1 cellular context compared by ENCODE assay signal in the genomic region with DNA sequence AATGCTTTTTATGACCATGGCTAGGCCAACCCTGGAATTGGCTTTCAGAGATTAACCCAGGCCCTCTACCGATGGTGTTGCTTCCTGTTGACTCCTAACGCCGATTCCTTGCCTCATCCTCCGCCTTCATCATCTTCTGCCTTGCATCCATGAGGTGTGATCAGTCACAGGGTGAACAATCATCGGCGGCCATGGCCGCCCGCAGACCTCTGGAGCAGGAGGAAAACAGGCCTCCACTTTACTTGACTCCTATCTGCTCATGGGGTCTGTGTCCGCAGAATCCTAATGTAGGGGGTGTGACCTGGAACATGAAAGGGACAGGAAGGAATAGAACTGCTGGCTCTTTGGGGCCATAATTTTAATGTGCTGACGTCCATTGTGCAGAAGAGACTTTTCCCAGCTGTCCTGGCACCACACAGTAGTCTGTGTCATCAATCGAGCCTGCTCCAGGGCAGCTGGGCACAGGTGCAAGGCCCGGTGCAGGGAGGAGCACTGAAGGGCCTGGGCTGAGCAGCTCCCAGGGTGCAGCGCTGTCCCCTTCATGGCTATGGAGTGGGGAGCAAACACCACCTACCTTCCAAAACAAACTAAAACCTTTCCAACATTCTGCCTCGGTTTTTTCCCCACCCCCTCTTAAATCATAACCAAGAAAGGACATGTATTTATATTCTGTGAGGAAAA.
TF ChIP-seq lines count a peak whose summit lies in the region.

No MANE protein-coding gene starts in this region.

TF ChIP-seq in WTC11, 78 proteins besides CTCF, POLR2A, EP300 and RAD21 (continued from another document):
- TF ChIP-seq, protein P1, sequence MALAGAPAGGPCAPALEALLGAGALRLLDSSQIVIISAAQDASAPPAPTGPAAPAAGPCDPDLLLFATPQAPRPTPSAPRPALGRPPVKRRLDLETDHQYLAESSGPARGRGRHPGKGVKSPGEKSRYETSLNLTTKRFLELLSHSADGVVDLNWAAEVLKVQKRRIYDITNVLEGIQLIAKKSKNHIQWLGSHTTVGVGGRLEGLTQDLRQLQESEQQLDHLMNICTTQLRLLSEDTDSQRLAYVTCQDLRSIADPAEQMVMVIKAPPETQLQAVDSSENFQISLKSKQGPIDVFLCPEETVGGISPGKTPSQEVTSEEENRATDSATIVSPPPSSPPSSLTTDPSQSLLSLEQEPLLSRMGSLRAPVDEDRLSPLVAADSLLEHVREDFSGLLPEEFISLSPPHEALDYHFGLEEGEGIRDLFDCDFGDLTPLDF (CRISPR knock-in tag; IDR thresholded peaks at IDR 0.05), result no peak
- TF ChIP-seq, protein P2, sequence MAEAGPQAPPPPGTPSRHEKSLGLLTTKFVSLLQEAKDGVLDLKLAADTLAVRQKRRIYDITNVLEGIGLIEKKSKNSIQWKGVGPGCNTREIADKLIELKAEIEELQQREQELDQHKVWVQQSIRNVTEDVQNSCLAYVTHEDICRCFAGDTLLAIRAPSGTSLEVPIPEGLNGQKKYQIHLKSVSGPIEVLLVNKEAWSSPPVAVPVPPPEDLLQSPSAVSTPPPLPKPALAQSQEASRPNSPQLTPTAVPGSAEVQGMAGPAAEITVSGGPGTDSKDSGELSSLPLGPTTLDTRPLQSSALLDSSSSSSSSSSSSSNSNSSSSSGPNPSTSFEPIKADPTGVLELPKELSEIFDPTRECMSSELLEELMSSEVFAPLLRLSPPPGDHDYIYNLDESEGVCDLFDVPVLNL (CRISPR knock-in tag; IDR thresholded peaks at IDR 0.05; ENCODE audit: borderline replicate concordance, low read depth), result no peak
- TF ChIP-seq, protein P3, sequence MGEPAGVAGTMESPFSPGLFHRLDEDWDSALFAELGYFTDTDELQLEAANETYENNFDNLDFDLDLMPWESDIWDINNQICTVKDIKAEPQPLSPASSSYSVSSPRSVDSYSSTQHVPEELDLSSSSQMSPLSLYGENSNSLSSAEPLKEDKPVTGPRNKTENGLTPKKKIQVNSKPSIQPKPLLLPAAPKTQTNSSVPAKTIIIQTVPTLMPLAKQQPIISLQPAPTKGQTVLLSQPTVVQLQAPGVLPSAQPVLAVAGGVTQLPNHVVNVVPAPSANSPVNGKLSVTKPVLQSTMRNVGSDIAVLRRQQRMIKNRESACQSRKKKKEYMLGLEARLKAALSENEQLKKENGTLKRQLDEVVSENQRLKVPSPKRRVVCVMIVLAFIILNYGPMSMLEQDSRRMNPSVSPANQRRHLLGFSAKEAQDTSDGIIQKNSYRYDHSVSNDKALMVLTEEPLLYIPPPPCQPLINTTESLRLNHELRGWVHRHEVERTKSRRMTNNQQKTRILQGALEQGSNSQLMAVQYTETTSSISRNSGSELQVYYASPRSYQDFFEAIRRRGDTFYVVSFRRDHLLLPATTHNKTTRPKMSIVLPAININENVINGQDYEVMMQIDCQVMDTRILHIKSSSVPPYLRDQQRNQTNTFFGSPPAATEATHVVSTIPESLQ (CRISPR knock-in tag; IDR thresholded peaks at IDR 0.05), result no peak
- TF ChIP-seq JUN (CRISPR knock-in tag; IDR thresholded peaks at IDR 0.05) (no peak), OVOL2 (CRISPR knock-in tag; IDR thresholded peaks at IDR 0.05; ENCODE audit: borderline replicate concordance) (no peak), KAT7 (CRISPR knock-in tag; IDR thresholded peaks at IDR 0.05; ENCODE audit: borderline replicate concordance) (no peak), NFYB (CRISPR knock-in tag; conservative IDR thresholded peaks at IDR 0.05; ENCODE audit: low read depth) (no peak), HMGA2 (CRISPR knock-in tag; IDR thresholded peaks at IDR 0.05) (no peak), PRRX2 (CRISPR knock-in tag; IDR thresholded peaks at IDR 0.05) (no peak), JAZF1 (CRISPR knock-in tag; IDR thresholded peaks at IDR 0.05) (no peak)
- TF ChIP-seq, protein P4, sequence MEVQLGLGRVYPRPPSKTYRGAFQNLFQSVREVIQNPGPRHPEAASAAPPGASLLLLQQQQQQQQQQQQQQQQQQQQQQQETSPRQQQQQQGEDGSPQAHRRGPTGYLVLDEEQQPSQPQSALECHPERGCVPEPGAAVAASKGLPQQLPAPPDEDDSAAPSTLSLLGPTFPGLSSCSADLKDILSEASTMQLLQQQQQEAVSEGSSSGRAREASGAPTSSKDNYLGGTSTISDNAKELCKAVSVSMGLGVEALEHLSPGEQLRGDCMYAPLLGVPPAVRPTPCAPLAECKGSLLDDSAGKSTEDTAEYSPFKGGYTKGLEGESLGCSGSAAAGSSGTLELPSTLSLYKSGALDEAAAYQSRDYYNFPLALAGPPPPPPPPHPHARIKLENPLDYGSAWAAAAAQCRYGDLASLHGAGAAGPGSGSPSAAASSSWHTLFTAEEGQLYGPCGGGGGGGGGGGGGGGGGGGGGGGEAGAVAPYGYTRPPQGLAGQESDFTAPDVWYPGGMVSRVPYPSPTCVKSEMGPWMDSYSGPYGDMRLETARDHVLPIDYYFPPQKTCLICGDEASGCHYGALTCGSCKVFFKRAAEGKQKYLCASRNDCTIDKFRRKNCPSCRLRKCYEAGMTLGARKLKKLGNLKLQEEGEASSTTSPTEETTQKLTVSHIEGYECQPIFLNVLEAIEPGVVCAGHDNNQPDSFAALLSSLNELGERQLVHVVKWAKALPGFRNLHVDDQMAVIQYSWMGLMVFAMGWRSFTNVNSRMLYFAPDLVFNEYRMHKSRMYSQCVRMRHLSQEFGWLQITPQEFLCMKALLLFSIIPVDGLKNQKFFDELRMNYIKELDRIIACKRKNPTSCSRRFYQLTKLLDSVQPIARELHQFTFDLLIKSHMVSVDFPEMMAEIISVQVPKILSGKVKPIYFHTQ (CRISPR knock-in tag; IDR thresholded peaks at IDR 0.05), result no peak
- TF ChIP-seq, protein P5, sequence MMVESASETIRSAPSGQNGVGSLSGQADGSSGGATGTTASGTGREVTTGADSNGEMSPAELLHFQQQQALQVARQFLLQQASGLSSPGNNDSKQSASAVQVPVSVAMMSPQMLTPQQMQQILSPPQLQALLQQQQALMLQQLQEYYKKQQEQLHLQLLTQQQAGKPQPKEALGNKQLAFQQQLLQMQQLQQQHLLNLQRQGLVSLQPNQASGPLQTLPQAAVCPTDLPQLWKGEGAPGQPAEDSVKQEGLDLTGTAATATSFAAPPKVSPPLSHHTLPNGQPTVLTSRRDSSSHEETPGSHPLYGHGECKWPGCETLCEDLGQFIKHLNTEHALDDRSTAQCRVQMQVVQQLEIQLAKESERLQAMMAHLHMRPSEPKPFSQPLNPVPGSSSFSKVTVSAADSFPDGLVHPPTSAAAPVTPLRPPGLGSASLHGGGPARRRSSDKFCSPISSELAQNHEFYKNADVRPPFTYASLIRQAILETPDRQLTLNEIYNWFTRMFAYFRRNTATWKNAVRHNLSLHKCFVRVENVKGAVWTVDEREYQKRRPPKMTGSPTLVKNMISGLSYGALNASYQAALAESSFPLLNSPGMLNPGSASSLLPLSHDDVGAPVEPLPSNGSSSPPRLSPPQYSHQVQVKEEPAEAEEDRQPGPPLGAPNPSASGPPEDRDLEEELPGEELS (CRISPR knock-in tag; IDR thresholded peaks at IDR 0.05), result no peak
- TF ChIP-seq, protein P6, sequence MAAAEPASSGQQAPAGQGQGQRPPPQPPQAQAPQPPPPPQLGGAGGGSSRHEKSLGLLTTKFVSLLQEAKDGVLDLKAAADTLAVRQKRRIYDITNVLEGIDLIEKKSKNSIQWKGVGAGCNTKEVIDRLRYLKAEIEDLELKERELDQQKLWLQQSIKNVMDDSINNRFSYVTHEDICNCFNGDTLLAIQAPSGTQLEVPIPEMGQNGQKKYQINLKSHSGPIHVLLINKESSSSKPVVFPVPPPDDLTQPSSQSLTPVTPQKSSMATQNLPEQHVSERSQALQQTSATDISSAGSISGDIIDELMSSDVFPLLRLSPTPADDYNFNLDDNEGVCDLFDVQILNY (CRISPR knock-in tag; IDR thresholded peaks at IDR 0.05), result no peak
- TF ChIP-seq, protein P7, sequence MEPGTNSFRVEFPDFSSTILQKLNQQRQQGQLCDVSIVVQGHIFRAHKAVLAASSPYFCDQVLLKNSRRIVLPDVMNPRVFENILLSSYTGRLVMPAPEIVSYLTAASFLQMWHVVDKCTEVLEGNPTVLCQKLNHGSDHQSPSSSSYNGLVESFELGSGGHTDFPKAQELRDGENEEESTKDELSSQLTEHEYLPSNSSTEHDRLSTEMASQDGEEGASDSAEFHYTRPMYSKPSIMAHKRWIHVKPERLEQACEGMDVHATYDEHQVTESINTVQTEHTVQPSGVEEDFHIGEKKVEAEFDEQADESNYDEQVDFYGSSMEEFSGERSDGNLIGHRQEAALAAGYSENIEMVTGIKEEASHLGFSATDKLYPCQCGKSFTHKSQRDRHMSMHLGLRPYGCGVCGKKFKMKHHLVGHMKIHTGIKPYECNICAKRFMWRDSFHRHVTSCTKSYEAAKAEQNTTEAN (CRISPR knock-in tag; IDR thresholded peaks at IDR 0.05), result no peak
